In genomic region chr6:12112540-12113189, GRCh38 we compare ENCODE assay signal across 12 cellular contexts.
A peak's percentile ranks its signal among the peaks of the same experiment; 100 is the strongest.
DNase-seq lines count a peak whose midpoint lies in the region; ATAC-seq, FAIRE-seq and TF ChIP-seq lines count a peak whose summit lies in the region.
"Had no signal": no experiment of that assay in that cellular context is flagged by ENCODE, and none has a peak within 500 bp of the region (broad histone marks: within the 10 kb centered on the region; RNA-seq: fewer than 3 reads in every experiment).

No MANE protein-coding gene starts in this region.

- ATAC-seq in Right ventricle myocardium inferior (peak; percentile 54), HG03469 (IDR thresholded peaks at IDR 0.05; ENCODE audit: unreplicated experiment) (no peak), HG03175 (IDR thresholded peaks at IDR 0.05; ENCODE audit: unreplicated experiment) (no peak)
- no peak for ATAC-seq in stimulated activated naive CD8-positive, alpha-beta T cell treated with anti-CD3 and anti-CD28 coated beads, Interleukin-15, amount 100 ng/mL, for 72 hours

- peaks cover 7 to 8% of the 10 kb centered on the region in 2 donors for H3K9me3 Mint-ChIP-seq in stimulated activated naive CD8-positive, alpha-beta T cell treated with anti-CD3 and anti-CD28 coated beads, Interleukin-15, amount 100 ng/mL, for 72 hours

- H3K4me1 Mint-ChIP-seq in stimulated activated naive CD8-positive, alpha-beta T cell treated with anti-CD3 and anti-CD28 coated beads, Interleukin-15, amount 100 ng/mL, for 72 hours, result peaks cover 73% of the 10 kb centered on the region

- H3K4me3 ChIP-seq in right atrium auricular region, result no peak overlapping the region

- H3K36me3 ChIP-seq in right atrium auricular region, result peaks cover 12% of the 10 kb centered on the region

- no peak for FAIRE-seq in RCC 7860 (lab: Jason Lieb, UNC)

- DNase-seq in Right ventricle myocardium inferior (ENCODE audit: missing footprints) (no peak), right atrium auricular region (ENCODE audit: low spot score) (no peak), RCC 7860 (ENCODE audit: low spot score) (peak; percentile 14), dermis blood vessel endothelial cell (peak; percentile 19), H4 (ENCODE audit: low spot score) (no peak)
- no peak for DNase-seq in stimulated activated naive CD8-positive, alpha-beta T cell treated with anti-CD3 and anti-CD28 coated beads, Interleukin-15, amount 100 ng/mL, for 72 hours
- DNase-seq: activated naive CD4-positive, alpha-beta T cell treated with anti-CD3 and anti-CD28 coated beads, Interleukin-2, amount 50 U/mL, for 16 hours; MM.1S; SHP77 treated with DMSO at 0.1 percent for 48 hours; stimulated activated CD4-positive, alpha-beta T cell treated with anti-CD3 and anti-CD28 coated beads, Interleukin-12 subunit alpha, Interleukin-12 subunit beta, amount 100 ng/mL, for 4 hours had no signal

- no peaks in the 10 kb centered on the region for H3K27me3 ChIP-seq in right atrium auricular region

- H3K27me3 Mint-ChIP-seq in stimulated activated naive CD8-positive, alpha-beta T cell treated with anti-CD3 and anti-CD28 coated beads, Interleukin-15, amount 100 ng/mL, for 72 hours, result no peaks in the 10 kb centered on the region

- no peak for TF ChIP-seq CTCF in right atrium auricular region (IDR thresholded peaks at IDR 0.05)

- H3K4me1 ChIP-seq in right atrium auricular region, result peaks cover 0 to 9% of the 10 kb centered on the region in 2 donors

- H3K27ac Mint-ChIP-seq in stimulated activated naive CD8-positive, alpha-beta T cell treated with anti-CD3 and anti-CD28 coated beads, Interleukin-15, amount 100 ng/mL, for 72 hours, result peak overlapping the region; percentile 29 to 89

- peaks cover 0 to 16% of the 10 kb centered on the region in 2 donors for H3K9me3 ChIP-seq in right atrium auricular region

- intact Hi-C loops in Right ventricle myocardium inferior (cut with DNase I), result no loop called here

- H3K27ac ChIP-seq in right atrium auricular region, result no peak overlapping the region

- peak overlapping the region; percentile 41 to 45 for H3K4me3 Mint-ChIP-seq in stimulated activated naive CD8-positive, alpha-beta T cell treated with anti-CD3 and anti-CD28 coated beads, Interleukin-15, amount 100 ng/mL, for 72 hours

Comparison
In these comparisons a context has a peak if more than half of its experiments do, and no peak if none do; other contexts are left out.
1. DNase-seq: peak in RCC 7860 (single experiment) and dermis blood vessel endothelial cell (single experiment); none in Right ventricle myocardium inferior (single experiment), right atrium auricular region (single experiment), stimulated activated naive CD8-positive, alpha-beta T cell treated with anti-CD3 and anti-CD28 coated beads, Interleukin-15, amount 100 ng/mL, for 72 hours (0 of 2) and H4 (single experiment).